Comparison of ENCODE assay signal across 26 cellular contexts in genomic region chr3:186467969-186468368, GRCh38.
"Had no signal": no experiment of that assay in that cellular context is flagged by ENCODE, and none has a peak within 500 bp of the region (broad histone marks: within the 10 kb centered on the region; RNA-seq: fewer than 3 reads in every experiment).

No MANE protein-coding gene starts in this region.

- H3K27me3 Mint-ChIP-seq: memory B cell; stimulated activated memory B cell treated with anti-CD40 and anti-IgM and Interleukin-4, amounts not matched to agents 10 μg/mL and 1 μg/mL and 100 μg/mL, for 72 hours had no signal

- H3K9me3 Mint-ChIP-seq: memory B cell; mesothelial cell of epicardium; natural killer cell treated with Interleukin-12 subunit alpha and Interleukin-12 subunit beta and Interleukin-15 and Interleukin-18, amount 100 ng/mL, for 72 hours; stimulated activated memory B cell treated with anti-CD40 and anti-IgM and Interleukin-4, amounts not matched to agents 10 μg/mL and 1 μg/mL and 100 μg/mL, for 72 hours; type B pancreatic cell had no signal

- DNase-seq: dorsolateral prefrontal cortex; effector CD4-positive, alpha-beta T cell; foreskin keratinocyte; heart left ventricle; kidney; mucosa of descending colon; naive B cell; right cardiac atrium; spleen; stimulated activated CD4-positive, alpha-beta T cell treated with anti-CD3 and anti-CD28 coated beads, Interleukin-4, amount 100 ng/mL, for 4 hours; stimulated activated naive CD8-positive, alpha-beta T cell treated with anti-CD3 and anti-CD28 coated beads, Interleukin-15, Interleukin-2, amounts not matched to agents 100 U/mL and 50 U/mL, for 24 hours; substantia nigra; testis; tibial artery had no signal

- H2AFZ ChIP-seq: hepatocyte had no signal

- H3K9me3 ChIP-seq: gastroesophageal sphincter, heart left ventricle, mucosa of descending colon, prostate gland, spleen, testis, tibial artery had no signal

- H3K79me2 ChIP-seq: hepatocyte had no signal

- H3K4me3 Mint-ChIP-seq: memory B cell; mesothelial cell of epicardium; naive B cell; natural killer cell treated with Interleukin-12 subunit alpha and Interleukin-12 subunit beta and Interleukin-15 and Interleukin-18, amount 100 ng/mL, for 72 hours; neural crest cell; stimulated activated memory B cell treated with anti-CD40 and anti-IgM and Interleukin-4, amounts not matched to agents 10 μg/mL and 1 μg/mL and 100 μg/mL, for 72 hours; type B pancreatic cell had no signal

- H3K27ac Mint-ChIP-seq: memory B cell; mesothelial cell of epicardium; naive B cell; natural killer cell treated with Interleukin-12 subunit alpha and Interleukin-12 subunit beta and Interleukin-15 and Interleukin-18, amount 100 ng/mL, for 72 hours; stimulated activated memory B cell treated with anti-CD40 and anti-IgM and Interleukin-4, amounts not matched to agents 10 μg/mL and 1 μg/mL and 100 μg/mL, for 72 hours; type B pancreatic cell had no signal

- H3K4me3 ChIP-seq: dorsolateral prefrontal cortex, gastroesophageal sphincter, heart left ventricle, hepatocyte, lung, mucosa of descending colon, prostate gland, skin epidermis, spleen, testis, tibial artery had no signal

- H3K4me1 ChIP-seq: foreskin keratinocyte, prostate gland, spleen, tibial artery had no signal

- H3K4me1 Mint-ChIP-seq: mesothelial cell of epicardium had no signal

- H3K36me3 Mint-ChIP-seq: memory B cell; mesothelial cell of epicardium; naive B cell; natural killer cell treated with Interleukin-12 subunit alpha and Interleukin-12 subunit beta and Interleukin-15 and Interleukin-18, amount 100 ng/mL, for 72 hours; stimulated activated memory B cell treated with anti-CD40 and anti-IgM and Interleukin-4, amounts not matched to agents 10 μg/mL and 1 μg/mL and 100 μg/mL, for 72 hours; type B pancreatic cell had no signal

- H3K36me3 ChIP-seq: gastroesophageal sphincter, heart left ventricle, prostate gland, spleen, tibial artery had no signal

- H3K4me2 ChIP-seq: hepatocyte had no signal

- H3K27ac ChIP-seq: dorsolateral prefrontal cortex, epithelial cell of prostate, foreskin keratinocyte, gastroesophageal sphincter, heart left ventricle, hepatocyte, prostate gland, skin epidermis, spleen, testis, tibial artery had no signal

- H3K27me3 ChIP-seq: dorsolateral prefrontal cortex, gastroesophageal sphincter, heart left ventricle, spleen, testis, tibial artery had no signal
